8 cellular contexts compared by ENCODE assay signal in genomic region chr17:61399131-61400057, GRCh38. TPM values are rescaled to one million over a fixed set of nuclear protein-coding genes. Genes with fewer than 3 reads are reported as not detected.
DNase-seq lines count a peak whose midpoint lies in the region; ATAC-seq and TF ChIP-seq lines count a peak whose summit lies in the region.

TBX2 (plus strand) TSS chr17:61399843; CDS start chr17:61400177, 334 bp downstream.

- CTCF ChIA-PET in Caco-2 (lab: Charles Lee): interaction anchor here (0.6 to 2.7 kb wide), 8 partner anchors 9 to 428 kb away, joined by 3 to 12 read pairs (median 4); no protein-coding TSS in a partner anchor

- H3K9me3 Mint-ChIP-seq in Caco-2 (ENCODE audit: unreplicated experiment): no peaks in the 10 kb centered on the region

- POLR2A ChIA-PET in Caco-2 (lab: Charles Lee): interaction anchor here (0.6 to 1.3 kb wide), 3 partner anchors 10 to 174 kb away, joined by 3 read pairs; no protein-coding TSS in a partner anchor

- intact Hi-C loops in Caco-2 (cut with micrococcal nuclease; ENCODE audit: unreplicated experiment): loop anchor here (1.0 kb wide), 1 partner anchor 10 kb away; no protein-coding TSS in a partner anchor
- intact Hi-C loops in gastrocnemius medialis (cut with DNase I; ENCODE audit: low total_unique reads): loop anchor here (10.0 kb wide), 1 partner anchor 265 kb away; no protein-coding TSS in a partner anchor

- in situ Hi-C loops in gastrocnemius medialis (cut with MboI; ENCODE audit: low sequenced_read_pairs in 4 of 4): loop anchor here (10.0 to 25.0 kb wide), 5 partner anchors 387 to 687 kb away; no protein-coding TSS in a partner anchor

- no peak for TF ChIP-seq POLR2A in gastrocnemius medialis (IDR thresholded peaks at IDR 0.05)

- H3K4me3 ChIP-seq in Caco-2 (ENCODE audit: low read depth, low read length) (peak within 1 kb of the TSS; percentile 72), iPS-11a (ENCODE audit: low read depth, low read length) (peak within 1 kb of the TSS; percentile 17), gastrocnemius medialis (peak within 1 kb of the TSS; percentile 56 to 78 (median 64))

- peaks cover 19% of the 10 kb centered on the region for H3K36me3 Mint-ChIP-seq in Caco-2 (ENCODE audit: insufficient read depth, unreplicated experiment)

- no peaks in the 10 kb centered on the region for H3K27me3 Mint-ChIP-seq in Caco-2 (ENCODE audit: insufficient read depth, unreplicated experiment)

- peaks cover 17% of the 10 kb centered on the region for H3K4me1 Mint-ChIP-seq in Caco-2 (ENCODE audit: low read depth, unreplicated experiment)

- H3K36me3 ChIP-seq in Caco-2 (ENCODE audit: control insufficient read depth, insufficient read depth, low read length) (no peaks in the 10 kb centered on the region), gastrocnemius medialis (no peaks in the 10 kb centered on the region)

- no TSS peak for BruUV-seq in Caco-2 (replicated peaks; lab: Mats Ljungman, UMichigan)

- H3K9me3 ChIP-seq in Caco-2: no peaks in the 10 kb centered on the region
- H3K9me3 ChIP-seq in gastrocnemius medialis: no peaks in the 10 kb centered on the region

- H3K27ac Mint-ChIP-seq in Caco-2 (ENCODE audit: unreplicated experiment): peak within 1 kb of the TSS; percentile 78

- DNase-seq in Caco-2 (peak; percentile 89 to 90), LoVo (ENCODE audit: low spot score) (peak; percentile 78), amniotic epithelial cell (ENCODE audit: low read depth) (peak; percentile 93), gastrocnemius medialis (peak in 1 of 2 donors; percentile 19), pons (ENCODE audit: low spot score) (no peak), NOMO-1 treated with dmso at 0.1 percent for 144 hours (lab: John Stamatoyannopoulos, UW; ENCODE audit: unreplicated experiment) (no peak), NCI-H510A treated with DMSO at 0.1 percent for 48 hours (lab: John Stamatoyannopoulos, UW) (no peak)

- H3K4me3 Mint-ChIP-seq in Caco-2 (ENCODE audit: unreplicated experiment): peak within 1 kb of the TSS; percentile 85

- H3K4me1 ChIP-seq in Caco-2 (peaks cover 16% of the 10 kb centered on the region), gastrocnemius medialis (peaks cover 22 to 35% of the 10 kb centered on the region in 2 donors)

- TF ChIP-seq CTCF in Caco-2 (IDR thresholded peaks at IDR 0.05; ENCODE audit: insufficient read depth in 1 of 2, low read depth in 1 of 2, low read length in 1 of 2, severe bottlenecking in 1 of 2, unreplicated experiment in 1 of 2) (no peak), gastrocnemius medialis (IDR thresholded peaks at IDR 0.05 in 4 of 5, conservative IDR thresholded peaks at IDR 0.05 in 1 of 5) (no peak)

- no peaks in the 10 kb centered on the region for H3K27me3 ChIP-seq in Caco-2 (replicated peaks; ENCODE audit: control insufficient read depth, insufficient read depth, low read length)
- H3K27me3 ChIP-seq in gastrocnemius medialis: peaks cover 77 to 84% (median 81%) of the 10 kb centered on the region in 3 donors

- ATAC-seq in gastrocnemius medialis: peak in 1 of 2 donors; percentile 29

- peak within 1 kb of the TSS; percentile 47 to 75 (median 64) for H3K27ac ChIP-seq in gastrocnemius medialis

RNA-seq across cellular contexts. Expression of gene TBX2, which starts in this region (rescaled TPM):
- total RNA-seq in Caco-2 (2022) (8.9 and 11.5 TPM in 2 replicates), gastrocnemius medialis (10 to 100 TPM in 1 of 4 donors, 1 to 10 TPM in 3; 4.2 to 10.4 (median 6.4) TPM)

Comparison
In these comparisons a context has a peak if more than half of its experiments do, and no peak if none do; other contexts are left out.
1. DNase-seq: peak in Caco-2 (2 of 2), LoVo (single experiment) and amniotic epithelial cell (single experiment); none in pons (single experiment), NOMO-1 treated with dmso at 0.1 percent for 144 hours (single experiment) and NCI-H510A treated with DMSO at 0.1 percent for 48 hours (single experiment).
2. H3K4me3 ChIP-seq: peak in every context shown above with its lines; median percentile 72 in Caco-2; 64 in gastrocnemius medialis; 17 in iPS-11a.